Comparison of ENCODE assay signal across 17 cellular contexts in the genomic region with DNA sequence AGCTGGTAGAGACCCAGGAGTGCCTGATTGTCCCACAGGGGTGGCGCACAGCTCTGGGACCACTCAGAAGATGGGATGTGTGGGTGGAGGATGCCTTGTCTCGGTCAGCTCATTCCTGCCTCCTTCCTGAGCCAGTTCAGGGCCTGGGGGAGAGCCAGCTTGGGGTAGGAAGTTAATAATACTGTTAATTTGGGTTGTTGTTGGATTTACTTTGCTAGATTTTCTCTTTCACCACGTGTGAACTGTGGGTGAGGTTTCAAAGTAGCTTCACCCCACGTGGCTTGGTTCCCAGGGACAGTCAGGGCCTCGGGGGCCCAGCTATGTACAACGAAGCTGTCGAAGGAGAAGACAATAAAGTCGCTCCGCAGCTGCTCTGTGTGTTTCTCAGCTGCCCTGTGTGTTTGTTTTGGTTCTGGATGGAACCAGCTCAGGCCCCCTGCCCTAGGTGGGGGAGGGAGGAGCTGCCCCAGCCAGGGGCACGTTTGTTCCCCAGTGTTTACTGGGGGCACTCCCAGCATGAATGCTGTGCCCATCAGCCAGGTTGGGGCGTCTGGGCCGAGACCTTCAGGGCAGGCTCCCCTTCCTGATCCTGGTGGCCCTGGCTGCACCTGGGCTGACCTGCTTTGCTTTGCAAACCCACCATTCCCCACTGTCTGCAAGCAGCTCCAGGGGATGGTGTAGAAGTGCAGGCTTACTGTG. TPM values are rescaled to one million over a fixed set of nuclear protein-coding genes. Genes with fewer than 3 reads are reported as not detected.
DNase-seq lines count a peak whose midpoint lies in the region; ATAC-seq, FAIRE-seq and TF ChIP-seq lines count a peak whose summit lies in the region.
"Had no signal": no experiment of that assay in that cellular context is flagged by ENCODE, and none has a peak within 500 bp of the region (broad histone marks: within the 10 kb centered on the region; RNA-seq: fewer than 3 reads in every experiment).

No MANE protein-coding gene starts in this region.

- intact Hi-C loops in Calu3 (cut with micrococcal nuclease; ENCODE audit: unreplicated experiment), result no loop called here
- intact Hi-C loops in activated T-helper 2 cell treated with anti-CD3 and anti-CD28 coated beads, Interferon-gamma antibody, Interleukin-2, Interleukin-4, amounts not matched to agents 10 μg/mL and 5 μg/mL and 100 μg/mL, durations not matched to agents 14 hours and 24 hours and 36 hours (cut with micrococcal nuclease), result no loop called here

- no peak overlapping the region for H3K4me3 ChIP-seq in AG04450 (ENCODE audit: low read depth, low read length)
- no peak overlapping the region for H3K4me3 ChIP-seq in mesodermal cell (ENCODE audit: extremely low read depth, insufficient read depth, low read length, poor library complexity, severe bottlenecking)
- H3K4me3 ChIP-seq: skin epidermis had no signal

- no peak for FAIRE-seq in H54 (lab: Jason Lieb, UNC)
- FAIRE-seq: frontal cortex had no signal

- peaks cover 8% of the 10 kb centered on the region for H3K4me1 Mint-ChIP-seq in Calu3 (ENCODE audit: low read depth, unreplicated experiment)
- H3K4me1 Mint-ChIP-seq in activated T-helper 2 cell treated with anti-CD3 and anti-CD28 coated beads, Interferon-gamma antibody, Interleukin-2, Interleukin-4, amounts not matched to agents 10 μg/mL and 5 μg/mL and 100 μg/mL, durations not matched to agents 14 hours and 24 hours and 36 hours (ENCODE audit: low read depth), result peaks cover 10% of the 10 kb centered on the region

- H3K9me3 Mint-ChIP-seq in Calu3 (ENCODE audit: low read depth, unreplicated experiment), result no peaks in the 10 kb centered on the region
- no peaks in the 10 kb centered on the region for H3K9me3 Mint-ChIP-seq in activated T-helper 2 cell treated with anti-CD3 and anti-CD28 coated beads, Interferon-gamma antibody, Interleukin-2, Interleukin-4, amounts not matched to agents 10 μg/mL and 5 μg/mL and 100 μg/mL, durations not matched to agents 14 hours and 24 hours and 36 hours

- H3K9me3 ChIP-seq in AG04450 (ENCODE audit: control insufficient read depth, insufficient read depth, low read length) (no peaks in the 10 kb centered on the region; the same call in 1 of the 2 replicates), mesodermal cell (ENCODE audit: control insufficient read depth, low read length) (no peaks in the 10 kb centered on the region)

- H3K4me3 Mint-ChIP-seq in Calu3 (ENCODE audit: low read depth, unreplicated experiment), result peak overlapping the region; percentile 78
- peak overlapping the region; percentile 79 for H3K4me3 Mint-ChIP-seq in activated T-helper 2 cell treated with anti-CD3 and anti-CD28 coated beads, Interferon-gamma antibody, Interleukin-2, Interleukin-4, amounts not matched to agents 10 μg/mL and 5 μg/mL and 100 μg/mL, durations not matched to agents 14 hours and 24 hours and 36 hours (ENCODE audit: low read depth)

- WGBS in mesodermal cell (ENCODE audit: insufficient coverage in 2 of 2), 2 experiments, result 93 to 94% methylated on average over 11 to 12 of the region's 12 CpGs

- TF ChIP-seq CTCF in AG04450 (IDR thresholded peaks at IDR 0.05; ENCODE audit: low read depth, low read length), result no peak
- TF ChIP-seq CTCF in Calu3 (IDR thresholded peaks at IDR 0.05; ENCODE audit: unreplicated experiment), result no peak

- POLR2A ChIA-PET in AG04450 (lab: Yijun Ruan, JAX), result interaction anchor here (0.6 to 1.0 kb wide), 3 partner anchors 11 to 195 kb away, joined by 3 to 4 read pairs (median 3); a partner anchor contains a TSS

- H3K36me3 Mint-ChIP-seq in Calu3 (ENCODE audit: insufficient read depth, unreplicated experiment), result peaks cover 86% of the 10 kb centered on the region
- peaks cover 25% of the 10 kb centered on the region for H3K36me3 Mint-ChIP-seq in activated T-helper 2 cell treated with anti-CD3 and anti-CD28 coated beads, Interferon-gamma antibody, Interleukin-2, Interleukin-4, amounts not matched to agents 10 μg/mL and 5 μg/mL and 100 μg/mL, durations not matched to agents 14 hours and 24 hours and 36 hours (ENCODE audit: low read depth)

- CTCF ChIA-PET in AG04450 (lab: Charles Lee) (interaction anchor here (0.7 to 1.3 kb wide), 2 partner anchors 9 to 11 kb away, joined by 3 read pairs; no protein-coding TSS in a partner anchor), Calu3 (lab: Charles Lee) (interaction anchor here (0.6 kb wide), 1 partner anchor 65 kb away, joined by 5 read pairs; no protein-coding TSS in a partner anchor)

- H3K27me3 Mint-ChIP-seq in Calu3 (ENCODE audit: unreplicated experiment), result no peaks in the 10 kb centered on the region
- H3K27me3 Mint-ChIP-seq in activated T-helper 2 cell treated with anti-CD3 and anti-CD28 coated beads, Interferon-gamma antibody, Interleukin-2, Interleukin-4, amounts not matched to agents 10 μg/mL and 5 μg/mL and 100 μg/mL, durations not matched to agents 14 hours and 24 hours and 36 hours (ENCODE audit: low read depth), result no peaks in the 10 kb centered on the region

- H3K27ac ChIP-seq in AG04450 (ENCODE audit: low read depth, low read length) (peak overlapping the region; percentile 22), mesodermal cell (ENCODE audit: low read depth, low read length, severe bottlenecking) (peak overlapping the region; percentile 16)
- H3K27ac ChIP-seq: brain microvascular endothelial cell, WERI-Rb-1 had no signal

- peaks cover 4% of the 10 kb centered on the region for H3K4me1 ChIP-seq in mesodermal cell (ENCODE audit: control insufficient read depth, insufficient read depth, low read length, poor library complexity, severe bottlenecking)

- H3K27ac Mint-ChIP-seq in Calu3 (ENCODE audit: unreplicated experiment), result peak overlapping the region; percentile 58
- no peak overlapping the region for H3K27ac Mint-ChIP-seq in activated T-helper 2 cell treated with anti-CD3 and anti-CD28 coated beads, Interferon-gamma antibody, Interleukin-2, Interleukin-4, amounts not matched to agents 10 μg/mL and 5 μg/mL and 100 μg/mL, durations not matched to agents 14 hours and 24 hours and 36 hours

- peaks cover 46% of the 10 kb centered on the region for H3K36me3 ChIP-seq in mesodermal cell (ENCODE audit: control insufficient read depth, insufficient read depth, low read length)

- H3K27me3 ChIP-seq in AG04450 (ENCODE audit: control insufficient read depth, insufficient read depth, low read length), result no peaks in the 10 kb centered on the region
- H3K27me3 ChIP-seq: brain microvascular endothelial cell had no signal

- DNase-seq in AG04450 (ENCODE audit: low read depth, low spot score) (no peak), Calu3 (no peak), NCI-H146 treated with DMSO at 0.1 percent for 48 hours (lab: John Stamatoyannopoulos, UW; ENCODE audit: unreplicated experiment) (no peak), occipital lobe (lab: John Stamatoyannopoulos, UW) (no peak), H54 (ENCODE audit: insufficient read length, low spot score) (no peak)
- no peak for DNase-seq in activated T-helper 2 cell treated with anti-CD3 and anti-CD28 coated beads, Interferon-gamma antibody, Interleukin-2, Interleukin-4, amounts not matched to agents 10 μg/mL and 5 μg/mL and 100 μg/mL, durations not matched to agents 14 hours and 24 hours and 36 hours (ENCODE audit: low spot score)
- DNase-seq: brain microvascular endothelial cell; DMS79 treated with DMSO at 0.1 percent for 48 hours; NCI-H1417 treated with DMSO at 0.1 percent for 48 hours; NK-92 treated with Interleukin-12 subunit alpha and Interleukin-12 subunit beta, amount 100 ng/mL, for 24 hours; stimulated activated CD8-positive, alpha-beta memory T cell treated with anti-CD3 and anti-CD28 coated beads, Interleukin-4, amount 100 ng/mL, for 48 hours; WERI-Rb-1 had no signal

- BruUV-seq in Calu3 (replicated peaks; lab: Mats Ljungman, UMichigan), result TSS peak; percentile 19

- ATAC-seq in HG03378 (IDR thresholded peaks at IDR 0.05; ENCODE audit: unreplicated experiment), result no peak
- ATAC-seq: HCT116 had no signal

- TF ChIP-seq POLR2A in H54 (IDR thresholded peaks at IDR 0.05; ENCODE audit: low read depth, low read length), result no peak

RNA-seq across cellular contexts. Expression of a gene that starts 2.3 kb away (rescaled TPM):
- 25.2 and 29.3 TPM in 2 replicates for polyA plus RNA-seq in AG04450 (2011; rRNA removed)
- polyA minus RNA-seq in AG04450 (2011; rRNA and poly(A)+ RNA removed), result 5.9 and 7.2 TPM in 2 replicates
- total RNA-seq in Calu3 (2022), result 30.6 and 32.6 TPM in 2 replicates
- total RNA-seq in activated T-helper 2 cell treated with anti-CD3 and anti-CD28 coated beads, Interferon-gamma antibody, Interleukin-2, Interleukin-4, amounts not matched to agents 10 μg/mL and 5 μg/mL and 100 μg/mL, durations not matched to agents 14 hours and 24 hours and 36 hours, result 34.1 and 35.5 TPM in 2 replicates
- polyA plus RNA-seq in mesodermal cell (2013, experiment 1 of 2), result 28.0 TPM
- 23.2 TPM for polyA plus RNA-seq in mesodermal cell (2013, experiment 2 of 2)
- total RNA-seq in occipital lobe, result 33.4 TPM

RNA-seq across cellular contexts. Expression of a gene that starts 38.4 kb away (rescaled TPM):
- polyA plus RNA-seq in AG04450 (2011; rRNA removed), result 14.0 and 15.0 TPM in 2 replicates
- 26.1 and 38.9 TPM in 2 replicates for polyA minus RNA-seq in AG04450 (2011; rRNA and poly(A)+ RNA removed)
- 44.7 and 46.9 TPM in 2 replicates for total RNA-seq in Calu3 (2022)
- total RNA-seq in activated T-helper 2 cell treated with anti-CD3 and anti-CD28 coated beads, Interferon-gamma antibody, Interleukin-2, Interleukin-4, amounts not matched to agents 10 μg/mL and 5 μg/mL and 100 μg/mL, durations not matched to agents 14 hours and 24 hours and 36 hours, result 18.6 and 20.6 TPM in 2 replicates
- 12.9 TPM for polyA plus RNA-seq in mesodermal cell (2013, experiment 1 of 2)
- 10.1 TPM for polyA plus RNA-seq in mesodermal cell (2013, experiment 2 of 2)
- total RNA-seq in occipital lobe, result 19.8 TPM

RNA-seq across cellular contexts. Expression of a gene that starts 38.7 kb away (rescaled TPM):
- 0.89 and 1.6 TPM in 2 replicates for polyA plus RNA-seq in AG04450 (2011; rRNA removed)
- polyA minus RNA-seq in AG04450 (2011; rRNA and poly(A)+ RNA removed), result 0.78 and 1.7 TPM in 2 replicates
- total RNA-seq in Calu3 (2022) (0.27 and 1.8 TPM in 2 replicates), occipital lobe (0.62 TPM)
- total RNA-seq in activated T-helper 2 cell treated with anti-CD3 and anti-CD28 coated beads, Interferon-gamma antibody, Interleukin-2, Interleukin-4, amounts not matched to agents 10 μg/mL and 5 μg/mL and 100 μg/mL, durations not matched to agents 14 hours and 24 hours and 36 hours, result 0.11 TPM in 1 of 2 replicates, not detected in the other
- 0.26 TPM for polyA plus RNA-seq in mesodermal cell (2013, experiment 1 of 2)
- 0.71 TPM for polyA plus RNA-seq in mesodermal cell (2013, experiment 2 of 2)
